Comparison of ENCODE assay signal across 26 cellular contexts in genomic region chr3:174046311-174046710, GRCh38.
"Had no signal": no experiment of that assay in that cellular context is flagged by ENCODE, and none has a peak within 500 bp of the region (broad histone marks: within the 10 kb centered on the region; RNA-seq: fewer than 3 reads in every experiment).

No MANE protein-coding gene starts in this region.

- H3K27me3 ChIP-seq: dorsolateral prefrontal cortex, esophagus muscularis mucosa, foreskin keratinocyte, gastroesophageal sphincter, heart left ventricle, left lung, pancreas, right lobe of liver, suprapubic skin, transverse colon, upper lobe of right lung, uterus had no signal

- DNase-seq: dorsolateral prefrontal cortex; effector CD4-positive, alpha-beta T cell; foreskin keratinocyte; heart left ventricle; hippocampal formation; left cardiac atrium; left lung; mesenchymal stem cell; natural killer cell; occipital lobe; pancreas; right lobe of liver; small intestine; stimulated activated CD4-positive, alpha-beta T cell treated with anti-CD3 and anti-CD28 coated beads, Interleukin-1b, Interleukin-23, amount 100 ng/mL, for 48 hours; stimulated activated CD4-positive, alpha-beta T cell treated with anti-CD3 and anti-CD28 coated beads, Interleukin-4, amount 100 ng/mL, for 1 hour; stimulated activated CD8-positive, alpha-beta memory T cell treated with anti-CD3 and anti-CD28 coated beads, Interleukin-4, amount 100 ng/mL, for 48 hours; stimulated activated naive CD4-positive, alpha-beta T cell; stimulated activated naive CD8-positive, alpha-beta T cell treated with anti-CD3 and anti-CD28 coated beads, Interleukin-15, amount 100 ng/mL, for 72 hours; transverse colon; upper lobe of right lung; uterus had no signal

- H3K36me3 ChIP-seq: esophagus muscularis mucosa, gastroesophageal sphincter, heart left ventricle, left lung, pancreas, right lobe of liver, suprapubic skin, transverse colon, upper lobe of right lung, uterus had no signal

- H3K27ac ChIP-seq: dorsolateral prefrontal cortex, esophagus muscularis mucosa, foreskin keratinocyte, gastroesophageal sphincter, heart left ventricle, left lung, pancreas, right lobe of liver, suprapubic skin, transverse colon, upper lobe of right lung, uterus had no signal

- ATAC-seq: foreskin keratinocyte; gastroesophageal sphincter; heart left ventricle; left cardiac atrium; left lung; natural killer cell; pancreas; right lobe of liver; stimulated activated naive CD8-positive, alpha-beta T cell treated with anti-CD3 and anti-CD28 coated beads, Interleukin-15, amount 100 ng/mL, for 72 hours; upper lobe of right lung had no signal

- H3K4me3 ChIP-seq: dorsolateral prefrontal cortex, esophagus muscularis mucosa, gastroesophageal sphincter, heart left ventricle, left lung, pancreas, right lobe of liver, suprapubic skin, transverse colon, upper lobe of right lung, uterus had no signal

- H3K9me3 ChIP-seq: esophagus muscularis mucosa, gastroesophageal sphincter, pancreas, right lobe of liver, transverse colon, upper lobe of right lung, uterus had no signal

- H3K4me1 ChIP-seq: esophagus muscularis mucosa, foreskin keratinocyte, gastroesophageal sphincter, heart left ventricle, left lung, pancreas, right lobe of liver, suprapubic skin, transverse colon, upper lobe of right lung, uterus had no signal

- FAIRE-seq: colon, islet of Langerhans, pancreas had no signal
